Comparison of ENCODE assay signal across 17 cellular contexts in the genomic region with DNA sequence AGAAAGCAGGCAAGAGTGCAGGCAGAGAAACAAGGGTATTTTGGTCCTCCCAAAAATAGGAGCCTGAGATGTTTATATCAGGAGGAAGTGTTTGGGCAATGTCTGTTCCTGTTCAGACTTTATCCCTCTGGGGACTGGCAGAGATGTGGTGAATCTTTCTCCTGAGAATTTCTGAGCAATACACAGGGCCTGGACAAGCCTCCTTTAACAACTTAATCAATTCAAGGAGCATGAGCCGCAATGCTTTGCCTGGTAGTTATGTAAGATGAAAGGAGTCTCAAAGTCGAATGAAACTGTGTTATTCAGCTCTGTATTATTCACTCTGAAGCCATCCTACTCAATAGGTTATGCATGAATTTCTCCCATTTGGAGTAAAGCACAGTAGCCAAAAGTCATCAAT.
A peak's percentile ranks its signal among the peaks of the same experiment; 100 is the strongest.
DNase-seq lines count a peak whose midpoint lies in the region; ATAC-seq and TF ChIP-seq lines count a peak whose summit lies in the region.
"Had no signal": no experiment of that assay in that cellular context is flagged by ENCODE, and none has a peak within 500 bp of the region (broad histone marks: within the 10 kb centered on the region; RNA-seq: fewer than 3 reads in every experiment).

No MANE protein-coding gene starts in this region.

- peak; percentile 44 for ATAC-seq in foreskin keratinocyte
- ATAC-seq: left lung; naive thymus-derived CD8-positive, alpha-beta T cell; upper lobe of right lung had no signal

- H3K27ac Mint-ChIP-seq in activated T-cell treated with anti-CD3 and anti-CD28 coated beads, Interleukin-2, amount 50 U/mL, for 24 hours: peak overlapping the region; percentile 15
- H3K27ac Mint-ChIP-seq in activated CD4-positive, alpha-beta memory T cell treated with anti-CD3 and anti-CD28 coated beads, Interleukin-2, amount 10 ng/mL, durations not matched to agents 7 days and 5 days: no peak overlapping the region

- H3K4me3 Mint-ChIP-seq in activated T-cell treated with anti-CD3 and anti-CD28 coated beads, Interleukin-2, amount 50 U/mL, for 24 hours: no peak overlapping the region
- no peak overlapping the region for H3K4me3 Mint-ChIP-seq in activated CD4-positive, alpha-beta memory T cell treated with anti-CD3 and anti-CD28 coated beads, Interleukin-2, amount 10 ng/mL, durations not matched to agents 7 days and 5 days

- POLR2A ChIA-PET in OCI-LY7 (lab: Charles Lee): interaction anchor here (0.9 to 1.2 kb wide), 4 partner anchors 14 to 364 kb away, joined by 3 to 5 read pairs (median 3); no protein-coding TSS in a partner anchor
- POLR2A ChIA-PET in activated CD4-positive, alpha-beta memory T cell treated with anti-CD3 and anti-CD28 coated beads, Interleukin-2, amount 10 ng/mL, durations not matched to agents 7 days and 5 days (lab: Charles Lee): no interaction called here

- peaks cover 29% of the 10 kb centered on the region for H3K4me1 Mint-ChIP-seq in activated T-cell treated with anti-CD3 and anti-CD28 coated beads, Interleukin-2, amount 50 U/mL, for 24 hours (ENCODE audit: low read depth)
- H3K4me1 Mint-ChIP-seq in activated CD4-positive, alpha-beta memory T cell treated with anti-CD3 and anti-CD28 coated beads, Interleukin-2, amount 10 ng/mL, durations not matched to agents 7 days and 5 days: peaks cover 22% of the 10 kb centered on the region

- intact Hi-C loops in OCI-LY7 (cut with micrococcal nuclease; ENCODE audit: unreplicated experiment) (no loop called here), stomach (cut with DNase I; ENCODE audit: low total_unique reads) (no loop called here)

- CTCF ChIA-PET in OCI-LY7 (lab: Charles Lee; ENCODE audit: unreplicated experiment): no interaction called here
- CTCF ChIA-PET in activated CD4-positive, alpha-beta memory T cell treated with anti-CD3 and anti-CD28 coated beads, Interleukin-2, amount 10 ng/mL, durations not matched to agents 7 days and 5 days (lab: Charles Lee): interaction anchor here (1.7 to 2.3 kb wide), 2 partner anchors 9 to 67 kb away, joined by 3 to 6 read pairs; no protein-coding TSS in a partner anchor

- 50 to 76% (median 72%) methylated on average over 2 of the region's 2 CpGs for WGBS in stomach, 5 donors

- no peak overlapping the region for H2AFZ ChIP-seq in OCI-LY7 (ENCODE audit: low read length)

- no TSS peak for BruUV-seq in OCI-LY7 (replicated peaks; lab: Mats Ljungman, UMichigan)

- no peak for TF ChIP-seq POLR2A in stomach (IDR thresholded peaks at IDR 0.05)

- no peaks in the 10 kb centered on the region for H3K79me2 ChIP-seq in OCI-LY7 (ENCODE audit: insufficient read depth, low read depth, low read length)

- H3K9me3 ChIP-seq in OCI-LY7 (ENCODE audit: low read length) (no peaks in the 10 kb centered on the region), stomach (no peaks in the 10 kb centered on the region)
- H3K9me3 ChIP-seq in effector memory CD4-positive, alpha-beta T cell (ENCODE audit: control insufficient read depth, low read length): no peaks in the 10 kb centered on the region
- H3K9me3 ChIP-seq: left lung, upper lobe of right lung had no signal

- no peak overlapping the region for H3K4me3 ChIP-seq in OCI-LY7 (ENCODE audit: low read depth, low read length, poor library complexity, severe bottlenecking)
- H3K4me3 ChIP-seq in stomach: no peak overlapping the region
- no peak overlapping the region for H3K4me3 ChIP-seq in effector memory CD4-positive, alpha-beta T cell (ENCODE audit: insufficient read depth, low read depth, low read length, poor library complexity, severe bottlenecking)
- H3K4me3 ChIP-seq: left lung, upper lobe of right lung had no signal

- H3K36me3 ChIP-seq in OCI-LY7 (ENCODE audit: insufficient read depth, low read length) (no peaks in the 10 kb centered on the region), stomach (no peaks in the 10 kb centered on the region)
- no peaks in the 10 kb centered on the region for H3K36me3 ChIP-seq in effector memory CD4-positive, alpha-beta T cell (ENCODE audit: control insufficient read depth, insufficient read depth, low read length)
- H3K36me3 ChIP-seq: left lung, upper lobe of right lung had no signal

- no peaks in the 10 kb centered on the region for H3K27me3 ChIP-seq in foreskin keratinocyte
- no peaks in the 10 kb centered on the region for H3K27me3 ChIP-seq in stomach
- no peaks in the 10 kb centered on the region for H3K27me3 ChIP-seq in effector memory CD4-positive, alpha-beta T cell (replicated peaks; ENCODE audit: control insufficient read depth, insufficient read depth, low read length, poor library complexity, severe bottlenecking)
- H3K27me3 ChIP-seq: left lung, upper lobe of right lung had no signal

- TF ChIP-seq CTCF in OCI-LY7 (conservative IDR thresholded peaks at IDR 0.05; ENCODE audit: low read length) (no peak), foreskin keratinocyte (conservative IDR thresholded peaks at IDR 0.05) (no peak), stomach (IDR thresholded peaks at IDR 0.05) (no peak)

- no peak for DNase-seq in activated T-cell treated with anti-CD3 and anti-CD28 coated beads, Interleukin-2, amount 50 U/mL, for 24 hours
- no peak for DNase-seq in activated T-cell treated with anti-CD3 and anti-CD28 coated beads, Interleukin-2, amount 50 U/mL, for 1 hour
- DNase-seq in OCI-LY7 (ENCODE audit: low spot score) (peak; percentile 10), foreskin keratinocyte (peak; percentile 44 to 79), superior temporal gyrus (ENCODE audit: extremely low spot score) (peak; percentile 72), stomach (no peak)
- no peak for DNase-seq in activated CD4-positive, alpha-beta memory T cell treated with anti-CD3 and anti-CD28 coated beads, Interleukin-2, amount 10 ng/mL, durations not matched to agents 7 days and 5 days
- no peak for DNase-seq in effector memory CD4-positive, alpha-beta T cell
- DNase-seq: GOT3; left lung; naive thymus-derived CD8-positive, alpha-beta T cell; NCI-H1436 treated with DMSO at 0.1 percent for 48 hours; NCI-H524 treated with DMSO at 0.1 percent for 48 hours; RPMI8226; stimulated activated CD4-positive, alpha-beta T cell treated with anti-CD3 and anti-CD28 coated beads, Interleukin-2, amount 100 ng/mL, for 48 hours; T-helper 2 cell; upper lobe of right lung had no signal

- peak overlapping the region; percentile 64; the same call in 1 of the 2 replicates for H3K4me2 ChIP-seq in OCI-LY7 (ENCODE audit: low read length)

- H3K27ac ChIP-seq in OCI-LY7 (ENCODE audit: low read depth, low read length, poor library complexity, severe bottlenecking) (no peak overlapping the region), foreskin keratinocyte (no peak overlapping the region), stomach (no peak overlapping the region)
- no peak overlapping the region for H3K27ac ChIP-seq in effector memory CD4-positive, alpha-beta T cell (ENCODE audit: insufficient read depth, low read length, poor library complexity, severe bottlenecking)
- H3K27ac ChIP-seq: left lung, upper lobe of right lung had no signal

- TF ChIP-seq EP300 in stomach (IDR thresholded peaks at IDR 0.05): no peak

- no peaks in the 10 kb centered on the region for H4K20me1 ChIP-seq in OCI-LY7 (ENCODE audit: insufficient read depth, low read length)

- H3K4me1 ChIP-seq in OCI-LY7 (ENCODE audit: insufficient read depth, low read length, poor library complexity, severe bottlenecking): peaks cover 25% of the 10 kb centered on the region
- peaks cover 5% of the 10 kb centered on the region for H3K4me1 ChIP-seq in foreskin keratinocyte
- peaks cover 0 to 26% (median 10%) of the 10 kb centered on the region in 4 donors for H3K4me1 ChIP-seq in stomach
- peaks cover 11% of the 10 kb centered on the region for H3K4me1 ChIP-seq in effector memory CD4-positive, alpha-beta T cell (ENCODE audit: control insufficient read depth, insufficient read depth, low read length, poor library complexity, severe bottlenecking)
- H3K4me1 ChIP-seq: upper lobe of right lung had no signal

- no peaks in the 10 kb centered on the region for H3K9me2 ChIP-seq in OCI-LY7 (ENCODE audit: insufficient read depth, low read length)

- no peaks in the 10 kb centered on the region for H3K36me3 Mint-ChIP-seq in activated T-cell treated with anti-CD3 and anti-CD28 coated beads, Interleukin-2, amount 50 U/mL, for 24 hours (ENCODE audit: low read depth)
- H3K36me3 Mint-ChIP-seq in activated CD4-positive, alpha-beta memory T cell treated with anti-CD3 and anti-CD28 coated beads, Interleukin-2, amount 10 ng/mL, durations not matched to agents 7 days and 5 days (ENCODE audit: low read depth): no peaks in the 10 kb centered on the region
- H3K36me3 Mint-ChIP-seq: naive thymus-derived CD8-positive, alpha-beta T cell had no signal

- H3K27me3 Mint-ChIP-seq in activated T-cell treated with anti-CD3 and anti-CD28 coated beads, Interleukin-2, amount 50 U/mL, for 24 hours: no peaks in the 10 kb centered on the region
- no peaks in the 10 kb centered on the region for H3K27me3 Mint-ChIP-seq in activated CD4-positive, alpha-beta memory T cell treated with anti-CD3 and anti-CD28 coated beads, Interleukin-2, amount 10 ng/mL, durations not matched to agents 7 days and 5 days
- H3K27me3 Mint-ChIP-seq: naive thymus-derived CD8-positive, alpha-beta T cell had no signal

- no peaks in the 10 kb centered on the region for H3K9me3 Mint-ChIP-seq in activated T-cell treated with anti-CD3 and anti-CD28 coated beads, Interleukin-2, amount 50 U/mL, for 24 hours
- no peaks in the 10 kb centered on the region for H3K9me3 Mint-ChIP-seq in activated CD4-positive, alpha-beta memory T cell treated with anti-CD3 and anti-CD28 coated beads, Interleukin-2, amount 10 ng/mL, durations not matched to agents 7 days and 5 days
- H3K9me3 Mint-ChIP-seq: naive thymus-derived CD8-positive, alpha-beta T cell had no signal

Comparison
In these comparisons a context has a peak if more than half of its experiments do, and no peak if none do; other contexts are left out.
1. DNase-seq: peak in OCI-LY7 (single experiment), foreskin keratinocyte (2 of 2) and superior temporal gyrus (single experiment); none in activated T-cell treated with anti-CD3 and anti-CD28 coated beads, Interleukin-2, amount 50 U/mL, for 24 hours (single experiment), activated T-cell treated with anti-CD3 and anti-CD28 coated beads, Interleukin-2, amount 50 U/mL, for 1 hour (single experiment), stomach (single experiment), activated CD4-positive, alpha-beta memory T cell treated with anti-CD3 and anti-CD28 coated beads, Interleukin-2, amount 10 ng/mL, durations not matched to agents 7 days and 5 days (single experiment) and effector memory CD4-positive, alpha-beta T cell (0 of 3).